In the genomic region with DNA sequence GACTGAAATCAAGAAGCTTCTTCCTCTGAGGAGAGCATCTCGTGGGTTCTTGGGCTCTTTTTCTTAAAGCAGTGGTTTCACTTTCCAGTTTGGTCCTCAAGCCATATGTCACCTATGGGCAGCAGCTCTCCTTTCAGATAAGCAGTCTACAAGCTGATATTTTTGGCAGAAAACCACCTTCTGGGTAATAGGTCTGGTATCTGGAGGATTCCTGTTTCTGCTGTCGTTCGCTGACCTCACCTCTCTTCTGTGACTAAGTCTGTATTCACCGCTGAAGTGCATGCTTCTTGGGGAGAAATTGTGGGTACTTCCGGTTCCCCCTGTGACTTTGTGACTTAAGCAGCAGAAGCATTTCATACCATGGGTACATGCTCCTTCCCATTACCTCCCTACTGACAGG, we compare ENCODE assay signal across 8 cellular contexts.
DNase-seq lines count a peak whose midpoint lies in the region; ATAC-seq and TF ChIP-seq lines count a peak whose summit lies in the region.

No MANE protein-coding gene starts in this region.

- TF ChIP-seq CTCF in GM10248 (IDR thresholded peaks at IDR 0.05; ENCODE audit: control extremely low read depth, extremely low read depth, low read depth, missing control alignments) (no peak), epithelial cell of esophagus (IDR thresholded peaks at IDR 0.05; ENCODE audit: insufficient read depth, low read depth, low read length, missing control alignments) (no peak), A673 (conservative IDR thresholded peaks at IDR 0.05; ENCODE audit: low read depth, low read length) (no peak)

- no peaks in the 10 kb centered on the region for H3K79me2 ChIP-seq in Karpas-422 (ENCODE audit: low read length)

- ATAC-seq in GM21576 (IDR thresholded peaks at IDR 0.05; ENCODE audit: unreplicated experiment) (peak; percentile 76), GM19324 (IDR thresholded peaks at IDR 0.05; ENCODE audit: low FRiP score, unreplicated experiment) (no peak)

- CTCF ChIA-PET in GM10248 (lab: Yijun Ruan, JAX) (interaction anchor here (1.3 to 4.1 kb wide), 6 partner anchors 8 to 942 kb away, joined by 3 to 23 read pairs (median 10); a partner anchor contains a TSS), A673 (lab: Charles Lee) (interaction anchor here (0.6 kb wide), 1 partner anchor 196 kb away, joined by 7 read pairs; no protein-coding TSS in a partner anchor)

- H3K27me3 ChIP-seq in Karpas-422 (ENCODE audit: low read length) (no peaks in the 10 kb centered on the region), A673 (replicated peaks; ENCODE audit: insufficient read depth, low read depth, low read length, poor library complexity) (no peaks in the 10 kb centered on the region)

- no peak overlapping the region for H3K27ac ChIP-seq in Karpas-422 (ENCODE audit: low read length)
- H3K27ac ChIP-seq in A673 (ENCODE audit: low read depth, low read length, poor library complexity, severe bottlenecking), result no peak overlapping the region

- H3K36me3 ChIP-seq in Karpas-422 (ENCODE audit: insufficient read depth, low read length) (no peaks in the 10 kb centered on the region), A673 (ENCODE audit: insufficient read depth, low read length, poor library complexity, severe bottlenecking) (no peaks in the 10 kb centered on the region)

- no TSS peak for BruUV-seq in A673 (replicated peaks; lab: Mats Ljungman, UMichigan)

- H3K4me3 ChIP-seq in Karpas-422 (ENCODE audit: low read length) (0 out of 2 replicates have a peak overlapping the region, but pooled peaks have one; percentile 2), epithelial cell of esophagus (ENCODE audit: low read length) (no peak overlapping the region), A673 (ENCODE audit: low read depth, low read length, poor library complexity, severe bottlenecking) (no peak overlapping the region)

- H3K4me1 ChIP-seq in Karpas-422 (ENCODE audit: low read length) (no peaks in the 10 kb centered on the region), A673 (ENCODE audit: insufficient read depth, low read length, poor library complexity, severe bottlenecking) (no peaks in the 10 kb centered on the region)

- no peaks in the 10 kb centered on the region for H3K9me3 ChIP-seq in Karpas-422 (ENCODE audit: low read length)
- H3K9me3 ChIP-seq in A673 (ENCODE audit: low read depth, low read length, poor library complexity, severe bottlenecking), result no peaks in the 10 kb centered on the region

- intact Hi-C loops in A673 (cut with micrococcal nuclease; ENCODE audit: unreplicated experiment), result no loop called here

- no peaks in the 10 kb centered on the region for H3K9me2 ChIP-seq in Karpas-422 (replicated peaks; ENCODE audit: insufficient read depth, low read length)

- H3K9ac ChIP-seq in Karpas-422 (ENCODE audit: low read length), result no peak overlapping the region

- POLR2A ChIA-PET in GM10248 (lab: Yijun Ruan, JAX), result no interaction called here
- POLR2A ChIA-PET in A673 (lab: Charles Lee; ENCODE audit: low non-redundant PET), result no interaction called here

- no peak overlapping the region; the same call in 1 of the 2 replicates for H2AFZ ChIP-seq in Karpas-422 (ENCODE audit: low read length)

- peak; percentile 24 for DNase-seq in GM10248 (ENCODE audit: extremely low spot score)
- DNase-seq in Karpas-422, result no peak
- peak; percentile 97 for DNase-seq in epithelial cell of esophagus (ENCODE audit: low read depth)
- DNase-seq in mesenteric fat pad (ENCODE audit: low spot score), result no peak
- no peak for DNase-seq in NCI-H1105 (lab: John Stamatoyannopoulos, UW)
- no peak for DNase-seq in A673 (ENCODE audit: low spot score)

- no peaks in the 10 kb centered on the region for H4K20me1 ChIP-seq in Karpas-422 (ENCODE audit: insufficient read depth, low read depth, low read length)

- H3K4me2 ChIP-seq in Karpas-422 (ENCODE audit: low read depth, low read length, poor library complexity, severe bottlenecking), result peak overlapping the region; percentile 20

Comparison
In these comparisons a context has a peak if more than half of its experiments do, and no peak if none do; other contexts are left out.
1. DNase-seq: peak in GM10248 (single experiment) and epithelial cell of esophagus (single experiment); none in Karpas-422 (single experiment), mesenteric fat pad (single experiment), NCI-H1105 (single experiment) and A673 (single experiment).